ENCODE assay signal across 9 cellular contexts in the genomic region with DNA sequence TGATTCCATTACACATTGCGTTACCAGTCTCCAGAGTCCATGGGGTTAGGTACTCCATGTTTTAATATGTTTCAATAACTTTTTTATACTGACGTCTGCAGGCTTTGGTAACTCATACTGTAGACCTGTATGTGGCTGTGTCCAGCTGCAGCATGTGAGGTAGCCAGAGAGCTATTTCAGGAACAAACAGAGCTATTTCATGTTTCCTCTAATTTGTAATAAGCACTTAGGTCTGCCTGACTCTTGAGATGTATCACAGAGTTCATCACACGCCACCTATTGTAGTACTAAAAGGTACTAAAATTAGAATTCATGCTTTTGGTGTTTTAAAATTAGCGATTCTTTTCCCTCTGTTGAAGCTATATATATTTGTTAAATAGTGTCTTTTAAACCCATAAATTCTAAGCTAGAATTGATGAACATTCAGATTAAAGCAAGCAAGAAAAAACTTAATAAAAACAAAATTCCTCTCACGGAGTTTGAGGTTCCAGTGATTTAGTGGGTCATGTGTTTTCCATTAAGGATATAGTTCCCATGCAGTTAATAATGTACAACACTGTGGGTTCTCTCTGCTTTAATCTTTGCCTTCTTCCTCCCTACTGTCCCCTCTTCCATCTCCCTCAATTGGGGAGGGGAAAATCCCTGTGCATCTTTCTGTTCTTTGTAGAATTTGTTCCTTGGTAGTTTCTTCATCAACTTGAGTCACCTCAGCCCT. TPM values are rescaled to one million over a fixed set of nuclear protein-coding genes. Genes with fewer than 3 reads are reported as not detected.
DNase-seq lines count a peak whose midpoint lies in the region; ATAC-seq and TF ChIP-seq lines count a peak whose summit lies in the region.
"Had no signal": no experiment of that assay in that cellular context is flagged by ENCODE, and none has a peak within 500 bp of the region (broad histone marks: within the 10 kb centered on the region; RNA-seq: fewer than 3 reads in every experiment).

No MANE protein-coding gene starts in this region.

- TF ChIP-seq CTCF in MM.1S (IDR thresholded peaks at IDR 0.05; ENCODE audit: low read length) (no peak), esophagus muscularis mucosa (IDR thresholded peaks at IDR 0.05) (no peak)

- WGBS in esophagus muscularis mucosa, result 40% methylated on average over 5 of the region's 5 CpGs

- peaks cover 75% of the 10 kb centered on the region for H3K4me1 ChIP-seq in MM.1S (ENCODE audit: low read length)
- peaks cover 65 to 97% (median 90%) of the 10 kb centered on the region in 4 donors for H3K4me1 ChIP-seq in esophagus muscularis mucosa
- peaks cover 41% of the 10 kb centered on the region for H3K4me1 ChIP-seq in rectal smooth muscle tissue (ENCODE audit: control insufficient read depth, insufficient read depth, low read length)

- peak; percentile 89 for DNase-seq in MM.1S
- DNase-seq in esophagus muscularis mucosa (ENCODE audit: extremely low spot score), result no peak
- no peak for DNase-seq in T-helper 1 cell
- DNase-seq in Kasumi-1 (lab: John Stamatoyannopoulos, UW), result no peak
- no peak for DNase-seq in superior temporal gyrus (ENCODE audit: extremely low spot score)
- no peak for DNase-seq in NCI-H82 treated with DMSO at 0.1 percent for 48 hours (lab: John Stamatoyannopoulos, UW; ENCODE audit: unreplicated experiment)
- DNase-seq: cerebellar nuclear complex had no signal

- peak overlapping the region; percentile 32; the same call in 1 of the 2 replicates for H3K4me3 ChIP-seq in MM.1S (ENCODE audit: low read length)
- H3K4me3 ChIP-seq in esophagus muscularis mucosa, result no peak overlapping the region
- H3K4me3 ChIP-seq in rectal smooth muscle tissue (ENCODE audit: low read length), result no peak overlapping the region

- H3K79me2 ChIP-seq in MM.1S (ENCODE audit: low read length), result peaks cover 100% of the 10 kb centered on the region

- no peak for TF ChIP-seq POLR2A in esophagus muscularis mucosa (IDR thresholded peaks at IDR 0.05; ENCODE audit: low read depth)

- no peaks in the 10 kb centered on the region for H3K27me3 ChIP-seq in MM.1S (replicated peaks; ENCODE audit: insufficient read depth, low read length)
- no peaks in the 10 kb centered on the region for H3K27me3 ChIP-seq in esophagus muscularis mucosa
- no peaks in the 10 kb centered on the region for H3K27me3 ChIP-seq in rectal smooth muscle tissue (ENCODE audit: control insufficient read depth, insufficient read depth, low read length)

- no peaks in the 10 kb centered on the region for H4K20me1 ChIP-seq in MM.1S (ENCODE audit: insufficient read depth, low read length)

- no peaks in the 10 kb centered on the region for H3K9me2 ChIP-seq in MM.1S (replicated peaks; ENCODE audit: insufficient read depth, low read length)

- ATAC-seq in GM18502 (IDR thresholded peaks at IDR 0.05; ENCODE audit: poor library complexity, unreplicated experiment), result peak; percentile 51

- H3K27ac ChIP-seq in MM.1S (ENCODE audit: low read length) (peak overlapping the region; percentile 97), esophagus muscularis mucosa (replicated peaks in 1 of 4) (peak overlapping the region; percentile 45 to 62 (median 62)), rectal smooth muscle tissue (ENCODE audit: low read depth, low read length) (peak overlapping the region; percentile 75)

- H3K36me3 ChIP-seq in MM.1S (replicated peaks; ENCODE audit: insufficient read depth, low read length) (peaks cover 4% of the 10 kb centered on the region; the same call in 1 of the 2 replicates), esophagus muscularis mucosa (no peaks in the 10 kb centered on the region), rectal smooth muscle tissue (ENCODE audit: control insufficient read depth, insufficient read depth, low read length) (no peaks in the 10 kb centered on the region)

- peaks cover 75% of the 10 kb centered on the region for H3F3A ChIP-seq in MM.1S (ENCODE audit: insufficient read depth, low read length)

- H3K4me2 ChIP-seq in MM.1S (ENCODE audit: low read depth, low read length), result peak overlapping the region; percentile 82

- H3K9ac ChIP-seq in MM.1S (ENCODE audit: low read length) (peak overlapping the region; percentile 79), rectal smooth muscle tissue (ENCODE audit: low read length) (no peak overlapping the region)

- H3K9me3 ChIP-seq in MM.1S (replicated peaks; ENCODE audit: insufficient read depth, low read length) (no peaks in the 10 kb centered on the region), esophagus muscularis mucosa (no peaks in the 10 kb centered on the region)

- intact Hi-C loops in esophagus muscularis mucosa (cut with DNase I), result no loop called here

- no peak for TF ChIP-seq EP300 in esophagus muscularis mucosa (IDR thresholded peaks at IDR 0.05)

- H2AFZ ChIP-seq in MM.1S (ENCODE audit: low read length), result no peak overlapping the region

RNA-seq across cellular contexts. Expression of a gene that starts 37.0 kb away (rescaled TPM):
- total RNA-seq in esophagus muscularis mucosa, result 100 to 1,000 TPM in 3 of 4 donors, 10 to 100 TPM in 1; 92.2 to 154 (median 122) TPM
